Comparison of ENCODE assay signal across 8 cellular contexts in genomic region chr10:70355234-70356021, GRCh38. TPM values are rescaled to one million over a fixed set of nuclear protein-coding genes. Genes with fewer than 3 reads are reported as not detected.
DNase-seq lines count a peak whose midpoint lies in the region; ATAC-seq and FAIRE-seq lines count a peak whose summit lies in the region.

No MANE protein-coding gene starts in this region.

- no peak for FAIRE-seq in frontal cortex (lab: Jason Lieb, UNC)

- DNase-seq in MV-4-11 (lab: John Stamatoyannopoulos, UW) (peak; percentile 96), germinal center (ENCODE audit: low spot score) (peak; percentile 56), NCI-H524 treated with DMSO at 0.1 percent for 48 hours (lab: John Stamatoyannopoulos, UW) (no peak), frontal cortex (ENCODE audit: low spot score in 2 of 2) (no peak), NCI-H345 (lab: John Stamatoyannopoulos, UW) (no peak), occipital lobe (lab: John Stamatoyannopoulos, UW) (no peak)

- ATAC-seq in GM18508 (IDR thresholded peaks at IDR 0.05; ENCODE audit: insufficient read depth, unreplicated experiment) (peak; percentile 45), GM21723 (IDR thresholded peaks at IDR 0.05; ENCODE audit: unreplicated experiment) (peak; percentile 66)

RNA-seq across cellular contexts. Expression of gene LRRC20, which starts 27.0 kb away (rescaled TPM):
- total RNA-seq in frontal cortex (11.0 TPM), occipital lobe (21.5 TPM)

RNA-seq across cellular contexts. Expression of gene EIF4EBP2, which starts 48.5 kb away (rescaled TPM):
- 47.3 TPM for total RNA-seq in frontal cortex
- 62.5 TPM for total RNA-seq in occipital lobe

Comparison
In these comparisons a context has a peak if more than half of its experiments do, and no peak if none do; other contexts are left out.
1. DNase-seq: peak in MV-4-11 (single experiment) and germinal center (single experiment); none in NCI-H524 treated with DMSO at 0.1 percent for 48 hours (single experiment), frontal cortex (0 of 2), NCI-H345 (single experiment) and occipital lobe (single experiment).